14 cellular contexts compared by ENCODE assay signal in genomic region chr12:58296818-58297217, GRCh38.
DNase-seq lines count a peak whose midpoint lies in the region.
"Had no signal": no experiment of that assay in that cellular context is flagged by ENCODE, and none has a peak within 500 bp of the region (broad histone marks: within the 10 kb centered on the region; RNA-seq: fewer than 3 reads in every experiment).

No MANE protein-coding gene starts in this region.

- no peak overlapping the region for H3K27ac ChIP-seq in mesendoderm (ENCODE audit: low read depth, low read length)
- H3K27ac ChIP-seq in Karpas-422 (ENCODE audit: low read length): no peak overlapping the region
- H3K27ac ChIP-seq: BLaER1, GM23248 had no signal

- H3K4me1 ChIP-seq in mesendoderm (ENCODE audit: control insufficient read depth, low read depth, low read length): no peaks in the 10 kb centered on the region
- H3K4me1 ChIP-seq in Karpas-422 (ENCODE audit: low read length): no peaks in the 10 kb centered on the region
- H3K4me1 ChIP-seq: BLaER1 had no signal

- H3K36me3 ChIP-seq in mesendoderm (ENCODE audit: control insufficient read depth, insufficient read depth, low read length): no peaks in the 10 kb centered on the region
- no peaks in the 10 kb centered on the region for H3K36me3 ChIP-seq in Karpas-422 (ENCODE audit: insufficient read depth, low read length)
- H3K36me3 ChIP-seq: BLaER1 had no signal

- DNase-seq in GM04503 (ENCODE audit: low read depth) (peak; percentile 5), astrocyte of the hippocampus (ENCODE audit: low read depth, low spot score) (peak; percentile 22), mesendoderm (peak; percentile 77), occipital lobe (lab: John Stamatoyannopoulos, UW) (no peak), RPMI8226 (no peak), Karpas-422 (no peak)
- DNase-seq: Calu3; CD4-positive, alpha-beta memory T cell; DMS79 treated with DMSO at 0.1 percent for 48 hours; GM23248; HCEC 1CT; IMR-90 had no signal

- no peak overlapping the region for H4K5ac ChIP-seq in mesendoderm (ENCODE audit: low read length)

- no peak overlapping the region for H3K18ac ChIP-seq in mesendoderm (ENCODE audit: low read length)

- no peak overlapping the region for H2AFZ ChIP-seq in Karpas-422 (ENCODE audit: low read length)
- H2AFZ ChIP-seq: GM23248 had no signal

- H3K9me3 ChIP-seq in Karpas-422 (ENCODE audit: low read length): no peaks in the 10 kb centered on the region
- H3K9me3 ChIP-seq: BLaER1 had no signal

- H2AK5ac ChIP-seq in mesendoderm (ENCODE audit: low read length): no peak overlapping the region

- no CpG with 5 or more reads among the region's 4 CpGs for WGBS in mesendoderm (ENCODE audit: extremely low coverage, insufficient coverage, low lambda C conversion rate)

- H3K4me3 ChIP-seq in mesendoderm (ENCODE audit: low read length) (no peak overlapping the region), Karpas-422 (ENCODE audit: low read length) (no peak overlapping the region)
- H3K4me3 ChIP-seq: BLaER1, GM23248, K562 had no signal

- no peaks in the 10 kb centered on the region for H3K79me1 ChIP-seq in mesendoderm (ENCODE audit: low read length)

- H3K27me3 ChIP-seq in mesendoderm (ENCODE audit: insufficient read depth, low read length, poor library complexity): no peaks in the 10 kb centered on the region
- H3K27me3 ChIP-seq in Karpas-422 (ENCODE audit: low read length): no peaks in the 10 kb centered on the region
- H3K27me3 ChIP-seq: BLaER1 had no signal

- H2BK120ac ChIP-seq in mesendoderm (ENCODE audit: low read depth, low read length): no peak overlapping the region

- H3K56ac ChIP-seq in mesendoderm (ENCODE audit: low read length): no peak overlapping the region

- no peak overlapping the region for H3K4ac ChIP-seq in mesendoderm (ENCODE audit: low read depth, low read length)

- no peak overlapping the region for H4K8ac ChIP-seq in mesendoderm (ENCODE audit: low read depth, low read length)

- H2BK15ac ChIP-seq in mesendoderm (replicated peaks; ENCODE audit: low read depth): no peak overlapping the region

- no peak overlapping the region for H3K4me2 ChIP-seq in mesendoderm (ENCODE audit: low read length)
- no peak overlapping the region for H3K4me2 ChIP-seq in Karpas-422 (ENCODE audit: low read depth, low read length, poor library complexity, severe bottlenecking)
- H3K4me2 ChIP-seq: BLaER1 had no signal

- H3K9ac ChIP-seq in mesendoderm (ENCODE audit: low read length) (no peak overlapping the region), Karpas-422 (ENCODE audit: low read length) (no peak overlapping the region)
- H3K9ac ChIP-seq: BLaER1, GM23248 had no signal

- no peaks in the 10 kb centered on the region for H3K79me2 ChIP-seq in mesendoderm (ENCODE audit: control insufficient read depth, insufficient read depth, low read length)
- H3K79me2 ChIP-seq in Karpas-422 (ENCODE audit: low read length): no peaks in the 10 kb centered on the region

- no peak overlapping the region for H3K23ac ChIP-seq in mesendoderm (ENCODE audit: low read length)

- no peak overlapping the region for H2BK5ac ChIP-seq in mesendoderm (ENCODE audit: low read length)

- no peaks in the 10 kb centered on the region for H3K9me2 ChIP-seq in Karpas-422 (replicated peaks; ENCODE audit: insufficient read depth, low read length)

- H4K20me1 ChIP-seq in Karpas-422 (ENCODE audit: insufficient read depth, low read depth, low read length): no peaks in the 10 kb centered on the region
- H4K20me1 ChIP-seq: BLaER1 had no signal

Comparison
In these comparisons a context has a peak if more than half of its experiments do, and no peak if none do; other contexts are left out.
1. DNase-seq: peak in GM04503 (single experiment), astrocyte of the hippocampus (single experiment) and mesendoderm (single experiment); none in occipital lobe (single experiment), RPMI8226 (single experiment) and Karpas-422 (single experiment).